16 cellular contexts compared by ENCODE assay signal in genomic region chr2:235546151-235546435, GRCh38. TPM values are rescaled to one million over a fixed set of nuclear protein-coding genes. Genes with fewer than 3 reads are reported as not detected.
DNase-seq lines count a peak whose midpoint lies in the region; ATAC-seq and TF ChIP-seq lines count a peak whose summit lies in the region.
"Had no signal": no experiment of that assay in that cellular context is flagged by ENCODE, and none has a peak within 500 bp of the region (broad histone marks: within the 10 kb centered on the region; RNA-seq: fewer than 3 reads in every experiment).

No MANE protein-coding gene starts in this region.

- TF ChIP-seq POLR2A in suprapubic skin (IDR thresholded peaks at IDR 0.05), result no peak
- no peak for TF ChIP-seq POLR2A in heart left ventricle (IDR thresholded peaks at IDR 0.05)
- TF ChIP-seq POLR2A in right lobe of liver (IDR thresholded peaks at IDR 0.05), result no peak

- H3K27ac Mint-ChIP-seq in nephron progenitor cell, result peak overlapping the region; percentile 64
- no peak overlapping the region for H3K27ac Mint-ChIP-seq in activated CD8-positive, alpha-beta T cell treated with anti-CD3 and anti-CD28 coated beads for 36 hours

- WGBS in suprapubic skin, result 100% methylated on average over 3 of the region's 3 CpGs
- 90 to 100% (median 95%) methylated on average over 3 of the region's 3 CpGs for WGBS in heart left ventricle, 4 donors
- WGBS in right lobe of liver (ENCODE audit: insufficient coverage, low coverage, low lambda C conversion rate, missing lambda C conversion rate), result 100% methylated on average over 3 of the region's 3 CpGs

- CTCF ChIA-PET in activated CD8-positive, alpha-beta T cell treated with anti-CD3 and anti-CD28 coated beads for 36 hours (lab: Charles Lee), result no interaction called here

- peak overlapping the region in 8 of 11 experiments; percentile 45 to 83 (median 70); a peak in 15 of 22 replicates for H3K4me2 ChIP-seq in BLaER1 treated with 17β-estradiol and CSF1 and Interleukin-3, amounts not matched to agents 10 nM and 100 nM

- peaks cover 67% of the 10 kb centered on the region for H3K4me1 Mint-ChIP-seq in nephron progenitor cell
- no peaks in the 10 kb centered on the region for H3K4me1 Mint-ChIP-seq in activated CD8-positive, alpha-beta T cell treated with anti-CD3 and anti-CD28 coated beads for 36 hours (ENCODE audit: low read depth)

- H3K4me3 ChIP-seq in BLaER1 treated with 17β-estradiol and CSF1 and Interleukin-3, amounts not matched to agents 10 nM and 100 nM, result no peak overlapping the region
- H3K4me3 ChIP-seq in suprapubic skin (no peak overlapping the region), heart left ventricle (no peak overlapping the region), right lobe of liver (no peak overlapping the region)
- H3K4me3 ChIP-seq: GM23248 had no signal

- H3K27me3 Mint-ChIP-seq in nephron progenitor cell (ENCODE audit: low read depth, poor library complexity), result no peaks in the 10 kb centered on the region
- peaks cover 2% of the 10 kb centered on the region for H3K27me3 Mint-ChIP-seq in activated CD8-positive, alpha-beta T cell treated with anti-CD3 and anti-CD28 coated beads for 36 hours

- no peak overlapping the region for H3K4me3 Mint-ChIP-seq in nephron progenitor cell
- H3K4me3 Mint-ChIP-seq in activated CD8-positive, alpha-beta T cell treated with anti-CD3 and anti-CD28 coated beads for 36 hours, result no peak overlapping the region
- H3K4me3 Mint-ChIP-seq: CD8-positive, alpha-beta memory T cell had no signal

- H4K20me1 ChIP-seq in BLaER1 treated with 17β-estradiol and CSF1 and Interleukin-3, amounts not matched to agents 10 nM and 100 nM, result peaks cover 55 to 93% (median 80%) of the 10 kb centered on the region in 11 experiments; a peak in 21 of 22 replicates

- DNase-seq in nephron progenitor cell (no peak), posterior vena cava (ENCODE audit: low spot score) (peak; percentile 23), suprapubic skin (ENCODE audit: low spot score in 2 of 2) (no peak), heart left ventricle (no peak), right lobe of liver (no peak)
- DNase-seq in activated CD8-positive, alpha-beta T cell treated with anti-CD3 and anti-CD28 coated beads for 36 hours, result no peak
- DNase-seq: 8988T; AML-193; C1 segment of cervical spinal cord; Caco-2; CD8-positive, alpha-beta memory T cell; DMS53; GM23248 had no signal

- TF ChIP-seq CTCF in VCaP (conservative IDR thresholded peaks at IDR 0.05) (no peak), nephron progenitor cell (IDR thresholded peaks at IDR 0.05) (no peak), suprapubic skin (IDR thresholded peaks at IDR 0.05) (no peak), heart left ventricle (IDR thresholded peaks at IDR 0.05) (no peak), right lobe of liver (IDR thresholded peaks at IDR 0.05) (no peak)
- no peak for TF ChIP-seq CTCF in activated CD8-positive, alpha-beta T cell treated with anti-CD3 and anti-CD28 coated beads for 36 hours (IDR thresholded peaks at IDR 0.05)

- H3K27me3 ChIP-seq in BLaER1 treated with 17β-estradiol and CSF1 and Interleukin-3, amounts not matched to agents 10 nM and 100 nM, result no peaks in the 10 kb centered on the region
- H3K27me3 ChIP-seq in suprapubic skin (no peaks in the 10 kb centered on the region), heart left ventricle (no peaks in the 10 kb centered on the region), right lobe of liver (no peaks in the 10 kb centered on the region)

- H3K9me3 Mint-ChIP-seq in nephron progenitor cell, result no peaks in the 10 kb centered on the region
- H3K9me3 Mint-ChIP-seq in activated CD8-positive, alpha-beta T cell treated with anti-CD3 and anti-CD28 coated beads for 36 hours, result no peaks in the 10 kb centered on the region
- H3K9me3 Mint-ChIP-seq: CD8-positive, alpha-beta memory T cell had no signal

- no peaks in the 10 kb centered on the region for H3K36me3 ChIP-seq in BLaER1 treated with 17β-estradiol and CSF1 and Interleukin-3, amounts not matched to agents 10 nM and 100 nM
- H3K36me3 ChIP-seq in suprapubic skin (no peaks in the 10 kb centered on the region), heart left ventricle (no peaks in the 10 kb centered on the region), right lobe of liver (no peaks in the 10 kb centered on the region)

- ATAC-seq in heart left ventricle (no peak), right lobe of liver (no peak)
- ATAC-seq in activated CD8-positive, alpha-beta T cell treated with anti-CD3 and anti-CD28 coated beads for 36 hours, result no peak
- ATAC-seq: HCT116 had no signal

- H3K36me3 Mint-ChIP-seq in nephron progenitor cell (ENCODE audit: low read depth), result no peaks in the 10 kb centered on the region
- H3K36me3 Mint-ChIP-seq in activated CD8-positive, alpha-beta T cell treated with anti-CD3 and anti-CD28 coated beads for 36 hours (ENCODE audit: low read depth), result no peaks in the 10 kb centered on the region
- H3K36me3 Mint-ChIP-seq: CD8-positive, alpha-beta memory T cell had no signal

- intact Hi-C loops in posterior vena cava (cut with DNase I), result no loop called here
- intact Hi-C loops in heart left ventricle (cut with DNase I), result loop anchor here in 1 of 10 donors (10.0 kb wide), 1 partner anchor 111 kb away; no protein-coding TSS in a partner anchor
- intact Hi-C loops in activated CD8-positive, alpha-beta T cell treated with anti-CD3 and anti-CD28 coated beads for 36 hours (cut with micrococcal nuclease), result no loop called here
- intact Hi-C loops in right lobe of liver (cut with DNase I), result no loop called here

- no peaks in the 10 kb centered on the region for H3K9me3 ChIP-seq in BLaER1 treated with 17β-estradiol and CSF1 and Interleukin-3, amounts not matched to agents 10 nM and 100 nM (replicated peaks in 1 of 11)
- H3K9me3 ChIP-seq in suprapubic skin (no peaks in the 10 kb centered on the region), heart left ventricle (no peaks in the 10 kb centered on the region), right lobe of liver (no peaks in the 10 kb centered on the region)
- H3K9me3 ChIP-seq: Caco-2 had no signal

- peak overlapping the region in 1 of 11 experiments; percentile 22; a peak in 2 of 22 replicates for H3K9ac ChIP-seq in BLaER1 treated with 17β-estradiol and CSF1 and Interleukin-3, amounts not matched to agents 10 nM and 100 nM
- H3K9ac ChIP-seq: GM23248 had no signal

- TF ChIP-seq EP300 in suprapubic skin (IDR thresholded peaks at IDR 0.05), result no peak

- POLR2A ChIA-PET in activated CD8-positive, alpha-beta T cell treated with anti-CD3 and anti-CD28 coated beads for 36 hours (lab: Charles Lee), result no interaction called here

- H3K4me1 ChIP-seq in BLaER1 treated with 17β-estradiol and CSF1 and Interleukin-3, amounts not matched to agents 10 nM and 100 nM, result peaks cover 8 to 67% (median 39%) of the 10 kb centered on the region in 10 experiments; a peak in 18 of 20 replicates
- H3K4me1 ChIP-seq in suprapubic skin (peaks cover 15% of the 10 kb centered on the region), heart left ventricle (peaks cover 0 to 16% (median 2%) of the 10 kb centered on the region in 12 donors), right lobe of liver (peaks cover 0 to 3% (median 0%) of the 10 kb centered on the region in 4 donors)

- H3K27ac ChIP-seq in BLaER1 treated with 17β-estradiol and CSF1 and Interleukin-3, amounts not matched to agents 10 nM and 100 nM, result no peak overlapping the region
- peak overlapping the region; percentile 92; the same call in 1 of the 2 replicates for H3K27ac ChIP-seq in VCaP
- no peak overlapping the region for H3K27ac ChIP-seq in suprapubic skin
- H3K27ac ChIP-seq in heart left ventricle, result no peak overlapping the region
- no peak overlapping the region for H3K27ac ChIP-seq in right lobe of liver
- H3K27ac ChIP-seq: GM23248 had no signal

RNA-seq across cellular contexts. Expression of gene AGAP1, which starts 52.2 kb away (rescaled TPM):
- 10 to 100 TPM; 28.9 to 33.3 TPM for total RNA-seq in posterior vena cava
- total RNA-seq in suprapubic skin, result 10 to 100 TPM; 14.1 to 30.7 (median 19.4) TPM
- 10 to 100 TPM; 16.3 to 21.6 (median 19.3) TPM for total RNA-seq in heart left ventricle
- polyA plus RNA-seq in heart left ventricle, result 10 to 100 TPM in 1 of 2 donors, 1 to 10 TPM in 1; 5.9 to 11.9 TPM
- total RNA-seq in activated CD8-positive, alpha-beta T cell treated with anti-CD3 and anti-CD28 coated beads for 36 hours, result 1 to 10 TPM; 2.5 to 2.9 TPM
- 10 to 100 TPM in 3 of 6 experiments, 1 to 10 TPM in 3; 8.1 to 11.2 (median 9.8) TPM for total RNA-seq in right lobe of liver
